ENCODE assay signal across 8 cellular contexts in the genomic region with DNA sequence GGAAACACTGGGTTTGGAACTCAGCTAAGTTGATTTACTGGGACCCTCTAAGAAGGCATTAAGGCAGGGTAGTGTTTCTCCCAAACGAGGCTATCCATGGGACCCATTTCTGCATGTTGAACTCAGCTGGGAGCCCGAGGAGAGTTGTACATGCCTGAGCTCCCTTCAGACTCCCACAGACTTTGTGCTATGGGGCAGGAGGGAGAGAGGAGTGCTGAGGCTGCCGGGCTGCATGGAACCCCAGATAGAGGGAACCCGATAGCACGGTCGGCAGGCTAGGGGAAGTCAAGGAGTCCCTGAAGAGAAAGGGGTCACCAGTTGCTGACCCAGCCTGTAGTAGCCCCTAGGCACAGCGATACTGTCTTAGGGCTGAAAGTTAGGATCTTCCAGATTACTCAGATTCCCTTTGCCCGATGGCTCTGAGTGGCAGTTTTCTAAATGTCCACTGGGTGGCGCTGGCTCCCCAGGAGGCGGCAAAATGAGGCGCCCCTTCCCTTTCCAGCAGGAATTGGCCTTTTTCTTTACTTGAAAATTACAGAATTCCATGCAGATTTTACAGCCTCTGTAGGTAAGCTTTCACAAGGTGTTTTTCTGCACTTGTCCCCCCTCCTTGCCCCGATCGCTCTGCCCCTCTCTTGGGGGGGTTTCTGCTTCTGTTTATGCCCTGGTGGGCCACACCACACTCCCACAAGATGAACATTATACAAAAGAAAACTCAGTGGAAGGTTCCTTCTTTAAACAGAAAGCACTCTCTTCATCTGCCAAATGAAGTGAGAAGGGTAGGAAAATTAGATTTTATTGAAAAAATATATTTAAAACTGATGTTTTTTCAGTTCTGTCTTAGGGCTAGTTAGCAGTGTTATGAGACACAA. TPM values are rescaled to one million over a fixed set of nuclear protein-coding genes. Genes with fewer than 3 reads are reported as not detected.
DNase-seq lines count a peak whose midpoint lies in the region; ATAC-seq and TF ChIP-seq lines count a peak whose summit lies in the region.

No MANE protein-coding gene starts in this region.

- peaks cover 29% of the 10 kb centered on the region for H3K36me3 Mint-ChIP-seq in activated T-helper 1 cell treated with anti-CD3 and anti-CD28 coated beads, Interleukin-12 subunit alpha, Interleukin-12 subunit beta, Interleukin-2, Interleukin-4 antibody, amounts not matched to agents 30 ng/mL and 10 ng/mL and 1 ng/mL, durations not matched to agents 14 hours and 24 hours and 36 hours (ENCODE audit: low read depth)

- H3K4me2 ChIP-seq in HCT116 (ENCODE audit: low read length) = no peak overlapping the region
- H3K4me2 ChIP-seq in neural cell (ENCODE audit: low read length) = no peak overlapping the region

- peaks cover 11 to 23% of the 10 kb centered on the region in 2 experiments; a peak in 3 of 4 replicates for H3K36me3 ChIP-seq in HCT116 (ENCODE audit: control insufficient read depth in 1 of 2, insufficient read depth in 2 of 2, low read length in 2 of 2)
- no peaks in the 10 kb centered on the region for H3K36me3 ChIP-seq in neural cell (ENCODE audit: insufficient read depth, low read length)
- H3K36me3 ChIP-seq in thoracic aorta = peaks cover under 1% of the 10 kb centered on the region

- H3K9ac ChIP-seq in HCT116 (ENCODE audit: low read length) (no peak overlapping the region), neural cell (ENCODE audit: low read length) (no peak overlapping the region)

- H3K9me3 ChIP-seq in HCT116 (ENCODE audit: control insufficient read depth in 1 of 2, insufficient read depth in 1 of 2, low read depth in 1 of 2, low read length in 2 of 2) (no peaks in the 10 kb centered on the region), neural cell (ENCODE audit: low read length) (no peaks in the 10 kb centered on the region), thoracic aorta (no peaks in the 10 kb centered on the region)

- intact Hi-C loops in HCT116 (cut with micrococcal nuclease) = loop anchor here (1.0 to 10.0 kb wide), 3 partner anchors 140 to 700 kb away; no protein-coding TSS in a partner anchor
- intact Hi-C loops in activated T-helper 1 cell treated with anti-CD3 and anti-CD28 coated beads, Interleukin-12 subunit alpha, Interleukin-12 subunit beta, Interleukin-2, Interleukin-4 antibody, amounts not matched to agents 30 ng/mL and 10 ng/mL and 1 ng/mL, durations not matched to agents 14 hours and 24 hours and 36 hours (cut with micrococcal nuclease) = loop anchor here (1.0 kb wide), 5 partner anchors 17 to 189 kb away; no protein-coding TSS in a partner anchor

- H3K27ac ChIP-seq in C4-2B = peak overlapping the region; percentile 98
- 0 out of 2 replicates have a peak overlapping the region, but pooled peaks have one; percentile 12 for H3K27ac ChIP-seq in HCT116 (ENCODE audit: low read depth, low read length)
- H3K27ac ChIP-seq in neural cell (ENCODE audit: low read length) = no peak overlapping the region
- no peak overlapping the region for H3K27ac ChIP-seq in thoracic aorta

- H3K9me3 Mint-ChIP-seq in activated T-helper 1 cell treated with anti-CD3 and anti-CD28 coated beads, Interleukin-12 subunit alpha, Interleukin-12 subunit beta, Interleukin-2, Interleukin-4 antibody, amounts not matched to agents 30 ng/mL and 10 ng/mL and 1 ng/mL, durations not matched to agents 14 hours and 24 hours and 36 hours = no peaks in the 10 kb centered on the region

- BruUV-seq in HCT116 (replicated peaks; lab: Mats Ljungman, UMichigan) = no TSS peak

- H3K4me3 Mint-ChIP-seq in activated T-helper 1 cell treated with anti-CD3 and anti-CD28 coated beads, Interleukin-12 subunit alpha, Interleukin-12 subunit beta, Interleukin-2, Interleukin-4 antibody, amounts not matched to agents 30 ng/mL and 10 ng/mL and 1 ng/mL, durations not matched to agents 14 hours and 24 hours and 36 hours = no peak overlapping the region

- peak; percentile 98 for TF ChIP-seq CTCF in C4-2B (conservative IDR thresholded peaks at IDR 0.05)
- TF ChIP-seq CTCF in HCT116 (IDR thresholded peaks at IDR 0.05 in 2 of 3, conservative IDR thresholded peaks at IDR 0.05 in 1 of 3; ENCODE audit: borderline replicate concordance in 1 of 3, insufficient read depth in 1 of 3, low read depth in 2 of 3, low read length in 2 of 3) = peak; percentile 81 to 97 (median 91)
- TF ChIP-seq CTCF in fibroblast of mammary gland (conservative IDR thresholded peaks at IDR 0.05; ENCODE audit: control insufficient read depth, insufficient read depth, low read depth, low read length) = peak; percentile 96
- peak; percentile 89 for TF ChIP-seq CTCF in neural cell (IDR thresholded peaks at IDR 0.05; ENCODE audit: poor library complexity, severe bottlenecking)
- TF ChIP-seq CTCF in thoracic aorta (IDR thresholded peaks at IDR 0.05) = peak; percentile 81

- H3K4me1 ChIP-seq in HCT116 (ENCODE audit: control insufficient read depth in 1 of 2, insufficient read depth in 2 of 2, low read length in 2 of 2) (peaks cover 0 to 18% of the 10 kb centered on the region in 2 experiments; a peak in 3 of 4 replicates), thoracic aorta (ENCODE audit: control insufficient read depth in 1 of 2, low read depth in 2 of 2) (peaks cover 2 to 6% of the 10 kb centered on the region in 2 donors)

- no peak for DNase-seq in HCT116 (ENCODE audit: low read depth, low spot score)
- DNase-seq in OCI-M1 (lab: John Stamatoyannopoulos, UW) = peak; percentile 78
- DNase-seq in activated T-helper 1 cell treated with anti-CD3 and anti-CD28 coated beads, Interleukin-12 subunit alpha, Interleukin-12 subunit beta, Interleukin-2, Interleukin-4 antibody, amounts not matched to agents 30 ng/mL and 10 ng/mL and 1 ng/mL, durations not matched to agents 14 hours and 24 hours and 36 hours (ENCODE audit: low spot score) = peak; percentile 54
- DNase-seq in fibroblast of mammary gland (ENCODE audit: low read depth) = peak; percentile 62
- DNase-seq in thoracic aorta (ENCODE audit: low spot score) = no peak

- no peaks in the 10 kb centered on the region for H3F3A ChIP-seq in neural cell (ENCODE audit: insufficient read depth, low read length, poor library complexity, severe bottlenecking)

- peaks cover 43% of the 10 kb centered on the region for H3K4me1 Mint-ChIP-seq in activated T-helper 1 cell treated with anti-CD3 and anti-CD28 coated beads, Interleukin-12 subunit alpha, Interleukin-12 subunit beta, Interleukin-2, Interleukin-4 antibody, amounts not matched to agents 30 ng/mL and 10 ng/mL and 1 ng/mL, durations not matched to agents 14 hours and 24 hours and 36 hours (ENCODE audit: low read depth)

- H3K27me3 Mint-ChIP-seq in activated T-helper 1 cell treated with anti-CD3 and anti-CD28 coated beads, Interleukin-12 subunit alpha, Interleukin-12 subunit beta, Interleukin-2, Interleukin-4 antibody, amounts not matched to agents 30 ng/mL and 10 ng/mL and 1 ng/mL, durations not matched to agents 14 hours and 24 hours and 36 hours (ENCODE audit: insufficient read depth) = no peaks in the 10 kb centered on the region

- no peak for TF ChIP-seq POLR2A in HCT116 (IDR thresholded peaks at IDR 0.05; ENCODE audit: borderline replicate concordance, extremely low read depth, insufficient read depth, insufficient read length)

- TF ChIP-seq RAD21 in HCT116 (IDR thresholded peaks at IDR 0.05; ENCODE audit: low read depth) (peak; percentile 85), neural cell (conservative IDR thresholded peaks at IDR 0.05) (peak; percentile 90)

- RAD21 ChIA-PET in HCT116 (lab: Charles Lee; ENCODE audit: low non-redundant PET in 1 of 2, low total read pairs in 2 of 2, uncharacterized antibody in 2 of 2, unreplicated experiment in 2 of 2) = interaction anchor here in 1 of 2 experiments (1.2 kb wide), 1 partner anchor 131 kb away, joined by 3 read pairs; no protein-coding TSS in a partner anchor

- H2AFZ ChIP-seq in HCT116 (ENCODE audit: low read depth, low read length, poor library complexity, severe bottlenecking) = no peak overlapping the region
- H2AFZ ChIP-seq in neural cell (ENCODE audit: low read depth, low read length) = no peak overlapping the region

- H3K79me2 ChIP-seq in HCT116 (ENCODE audit: insufficient read depth, low read length) = peaks cover 45% of the 10 kb centered on the region
- H3K79me2 ChIP-seq in neural cell (replicated peaks; ENCODE audit: insufficient read depth, low read length) = no peaks in the 10 kb centered on the region

- H3K9me2 ChIP-seq in HCT116 (ENCODE audit: insufficient read depth) (no peaks in the 10 kb centered on the region), neural cell (ENCODE audit: insufficient read depth, low read length) (no peaks in the 10 kb centered on the region)

- ATAC-seq in HCT116 (peak; percentile 69), thoracic aorta (ENCODE audit: insufficient number of reproducible peaks, low FRiP score, low read depth) (no peak), HG03378 (IDR thresholded peaks at IDR 0.05; ENCODE audit: unreplicated experiment) (no peak)

- TF ChIP-seq EP300 in neural cell (conservative IDR thresholded peaks at IDR 0.05; ENCODE audit: poor library complexity, severe bottlenecking) = no peak

- POLR2A ChIA-PET in HCT116 (lab: Charles Lee) = interaction anchor here (0.8 kb wide), 1 partner anchor 402 kb away, joined by 4 read pairs; no protein-coding TSS in a partner anchor

- CTCF ChIA-PET in HCT116 (lab: Charles Lee) = interaction anchor here (1.0 to 2.0 kb wide), 2 partner anchors 131 to 189 kb away, joined by 4 to 12 read pairs; no protein-coding TSS in a partner anchor

- H4K20me1 ChIP-seq in HCT116 (ENCODE audit: insufficient read depth) (no peaks in the 10 kb centered on the region), neural cell (ENCODE audit: insufficient read depth) (no peaks in the 10 kb centered on the region)

- H3K27ac Mint-ChIP-seq in activated T-helper 1 cell treated with anti-CD3 and anti-CD28 coated beads, Interleukin-12 subunit alpha, Interleukin-12 subunit beta, Interleukin-2, Interleukin-4 antibody, amounts not matched to agents 30 ng/mL and 10 ng/mL and 1 ng/mL, durations not matched to agents 14 hours and 24 hours and 36 hours = peak overlapping the region; percentile 92

- no peaks in the 10 kb centered on the region for H3K27me3 ChIP-seq in HCT116 (ENCODE audit: insufficient read depth, low read length)
- no peaks in the 10 kb centered on the region for H3K27me3 ChIP-seq in neural cell (ENCODE audit: insufficient read depth, low read depth, low read length)
- no peaks in the 10 kb centered on the region for H3K27me3 ChIP-seq in thoracic aorta (replicated peaks; ENCODE audit: insufficient read depth)

- no peak overlapping the region for H3K4me3 ChIP-seq in HCT116 (replicated peaks in 1 of 2; ENCODE audit: low read depth in 1 of 2, low read length in 2 of 2)
- no peak overlapping the region for H3K4me3 ChIP-seq in fibroblast of mammary gland (ENCODE audit: control insufficient read depth, low read depth, low read length)
- H3K4me3 ChIP-seq in neural cell (ENCODE audit: low read length) = no peak overlapping the region
- H3K4me3 ChIP-seq in thoracic aorta = no peak overlapping the region

RNA-seq across cellular contexts. Expression of a gene that starts 17.8 kb away (rescaled TPM):
- total RNA-seq in HCT116 (2021; ENCODE audit: unreplicated experiment) = 48.9 TPM
- 81.9 and 82.1 TPM in 2 replicates for polyA plus RNA-seq in HCT116 (2012)
- 54.4 and 55.5 TPM in 2 replicates for total RNA-seq in activated T-helper 1 cell treated with anti-CD3 and anti-CD28 coated beads, Interleukin-12 subunit alpha, Interleukin-12 subunit beta, Interleukin-2, Interleukin-4 antibody, amounts not matched to agents 30 ng/mL and 10 ng/mL and 1 ng/mL, durations not matched to agents 14 hours and 24 hours and 36 hours
- 13.6 and 16.9 TPM in 2 replicates for polyA plus RNA-seq in neural cell
- 11.5 and 14.1 TPM in 2 replicates for polyA minus RNA-seq in neural cell
- 10 to 100 TPM; 60.9 to 73.1 TPM for total RNA-seq in thoracic aorta

RNA-seq across cellular contexts. Expression of a gene that starts 44.7 kb away (rescaled TPM):
- total RNA-seq in HCT116 (2021; ENCODE audit: unreplicated experiment) (24.4 TPM), thoracic aorta (10 to 100 TPM in 1 of 2 donors, 1 to 10 TPM in 1; 5.9 to 22.5 TPM)
- 9.4 and 11.2 TPM in 2 replicates for polyA plus RNA-seq in HCT116 (2012)
- total RNA-seq in activated T-helper 1 cell treated with anti-CD3 and anti-CD28 coated beads, Interleukin-12 subunit alpha, Interleukin-12 subunit beta, Interleukin-2, Interleukin-4 antibody, amounts not matched to agents 30 ng/mL and 10 ng/mL and 1 ng/mL, durations not matched to agents 14 hours and 24 hours and 36 hours = 41.7 and 42.0 TPM in 2 replicates
- polyA plus RNA-seq in neural cell = not detected in 2 replicates
- polyA minus RNA-seq in neural cell = not detected in 2 replicates

Comparison
In these comparisons a context has a peak if more than half of its experiments do, and no peak if none do; other contexts are left out.
1. H3K27ac ChIP-seq: peak in C4-2B (single experiment) and HCT116 (single experiment); none in neural cell (single experiment) and thoracic aorta (0 of 2).
2. DNase-seq: peak in OCI-M1 (single experiment), activated T-helper 1 cell treated with anti-CD3 and anti-CD28 coated beads, Interleukin-12 subunit alpha, Interleukin-12 subunit beta, Interleukin-2, Interleukin-4 antibody, amounts not matched to agents 30 ng/mL and 10 ng/mL and 1 ng/mL, durations not matched to agents 14 hours and 24 hours and 36 hours (single experiment) and fibroblast of mammary gland (single experiment); none in HCT116 (single experiment) and thoracic aorta (single experiment).
3. Peak in every context shown above with its lines, with median percentiles within 50 percentile points of each other: CTCF ChIP-seq.